27 cellular contexts compared by ENCODE assay signal in genomic region chrX:123695242-123695641, GRCh38. TPM values are rescaled to one million over a fixed set of nuclear protein-coding genes. Genes with fewer than 3 reads are reported as not detected.
DNase-seq lines count a peak whose midpoint lies in the region; ATAC-seq, FAIRE-seq and TF ChIP-seq lines count a peak whose summit lies in the region.
"Had no signal": no experiment of that assay in that cellular context is flagged by ENCODE, and none has a peak within 500 bp of the region (broad histone marks: within the 10 kb centered on the region; RNA-seq: fewer than 3 reads in every experiment).

No MANE protein-coding gene starts in this region.

- H3K36me3 ChIP-seq in PC-3 (ENCODE audit: low read depth, low read length) (peaks cover 9% of the 10 kb centered on the region; the same call in 1 of the 2 replicates), pancreas (no peaks in the 10 kb centered on the region), left lung (no peaks in the 10 kb centered on the region)
- H3K36me3 ChIP-seq: BE2C had no signal

- TF ChIP-seq EP300 in A549 (IDR thresholded peaks at IDR 0.05) = no peak

- H3K4me1 ChIP-seq in A549 = peaks cover 3% of the 10 kb centered on the region; the same call in 1 of the 3 replicates
- H3K4me1 ChIP-seq in PC-3 (ENCODE audit: insufficient read depth, low read length) = peaks cover 25% of the 10 kb centered on the region
- no peaks in the 10 kb centered on the region for H3K4me1 ChIP-seq in pancreas
- no peaks in the 10 kb centered on the region for H3K4me1 ChIP-seq in left lung
- H3K4me1 ChIP-seq: BE2C; BLaER1 treated with 17β-estradiol and CSF1 and Interleukin-3, amounts not matched to agents 10 nM and 100 nM had no signal

- H2AFZ ChIP-seq in PC-3 (ENCODE audit: low read length) = no peak overlapping the region
- H2AFZ ChIP-seq: GM23338 had no signal

- TF ChIP-seq RAD21 in A549 (conservative IDR thresholded peaks at IDR 0.05 in 1 of 2, IDR thresholded peaks at IDR 0.05 in 1 of 2) = no peak

- POLR2A ChIA-PET in A549 (lab: Yijun Ruan, JAX) = interaction anchor here (0.6 kb wide), 1 partner anchor 164 kb away, joined by 3 read pairs; the partner anchor contains the start of gene XIAP
- POLR2A ChIA-PET in PC-3 (lab: Charles Lee; ENCODE audit: unreplicated experiment) = no interaction called here

- H4K20me1 ChIP-seq in PC-3 (ENCODE audit: low read length) = 0 out of 2 replicates have a peak, but pooled peaks cover 11% of the 10 kb centered on the region

- H3K4me2 ChIP-seq in A549 = no peak overlapping the region
- H3K4me2 ChIP-seq in PC-3 (ENCODE audit: low read length) = no peak overlapping the region
- H3K4me2 ChIP-seq: BLaER1 treated with 17β-estradiol and CSF1 and Interleukin-3, amounts not matched to agents 10 nM and 100 nM; GM23338 had no signal

- TF ChIP-seq CTCF in A549 (IDR thresholded peaks at IDR 0.05) (no peak), PC-3 (conservative IDR thresholded peaks at IDR 0.05; ENCODE audit: low read depth, low read length) (no peak), pancreas (IDR thresholded peaks at IDR 0.05) (no peak), left lung (IDR thresholded peaks at IDR 0.05) (no peak), omental fat pad (IDR thresholded peaks at IDR 0.05) (no peak)

- H3K9me2 ChIP-seq in PC-3 (replicated peaks; ENCODE audit: low read length) = no peaks in the 10 kb centered on the region

- no peak for TF ChIP-seq POLR2A in A549 (IDR thresholded peaks at IDR 0.05; ENCODE audit: low read length)

- H3K27me3 ChIP-seq in PC-3 (ENCODE audit: low read length) = no peaks in the 10 kb centered on the region
- H3K27me3 ChIP-seq in pancreas = no peaks in the 10 kb centered on the region
- H3K27me3 ChIP-seq in left lung = no peaks in the 10 kb centered on the region
- H3K27me3 ChIP-seq: BE2C had no signal

- DNase-seq in A549 (ENCODE audit: low read depth in 1 of 2, low spot score in 1 of 2) = no peak
- no peak for DNase-seq in PC-3
- DNase-seq in pancreas = no peak
- no peak for DNase-seq in left lung
- DNase-seq in omental fat pad (ENCODE audit: low spot score) = no peak
- DNase-seq in SW480 (ENCODE audit: low spot score) = no peak
- DNase-seq: ACHN; AML-193; BE2C; CD4-positive, alpha-beta T cell; CD8-positive, alpha-beta memory T cell; DMS 273 treated with DMSO at 0.1 percent for 48 hours; DMS79; EL; GF-D8; H9; HFFc6 had no signal

- no peak overlapping the region for H3K9ac ChIP-seq in PC-3 (ENCODE audit: low read length)
- H3K9ac ChIP-seq: BLaER1 treated with 17β-estradiol and CSF1 and Interleukin-3, amounts not matched to agents 10 nM and 100 nM had no signal

- FAIRE-seq in A549 (lab: Jason Lieb, UNC) (peak; percentile 13), islet of Langerhans (lab: Jason Lieb, UNC) (peak; percentile 62), pancreas (lab: Jason Lieb, UNC) (peak; percentile 90)
- FAIRE-seq: A204.1, D721Med, GM12891, GM18507 had no signal

- CTCF ChIA-PET in A549 (lab: Yijun Ruan, JAX) = no interaction called here
- CTCF ChIA-PET in PC-3 (lab: Charles Lee) = no interaction called here

- H3K27ac ChIP-seq in A549 (no peak overlapping the region), PC-3 (ENCODE audit: low read length) (peak overlapping the region; percentile 51; the same call in 1 of the 2 replicates), pancreas (no peak overlapping the region), left lung (no peak overlapping the region)
- H3K27ac ChIP-seq: 22Rv1; BLaER1 treated with 17β-estradiol and CSF1 and Interleukin-3, amounts not matched to agents 10 nM and 100 nM had no signal

- H3K79me2 ChIP-seq in PC-3 (ENCODE audit: low read length) = peaks cover 5% of the 10 kb centered on the region; the same call in 1 of the 2 replicates

- no peak for ATAC-seq in A549
- ATAC-seq in PC-3 = peak; percentile 51
- ATAC-seq in pancreas = no peak
- no peak for ATAC-seq in left lung
- ATAC-seq in HG03280 (IDR thresholded peaks at IDR 0.05; ENCODE audit: unreplicated experiment) = no peak
- ATAC-seq in omental fat pad (ENCODE audit: low FRiP score) = no peak
- ATAC-seq: GM23338, HCT116 had no signal

- H3K9me3 ChIP-seq in A549 (no peaks in the 10 kb centered on the region), PC-3 (ENCODE audit: low read length) (no peaks in the 10 kb centered on the region), pancreas (no peaks in the 10 kb centered on the region), left lung (no peaks in the 10 kb centered on the region)
- H3K9me3 ChIP-seq: BE2C; BLaER1 treated with 17β-estradiol and CSF1 and Interleukin-3, amounts not matched to agents 10 nM and 100 nM had no signal

- H3F3A ChIP-seq in PC-3 (ENCODE audit: low read length, unreplicated experiment) = no peaks in the 10 kb centered on the region

- intact Hi-C loops in PC-3 (cut with micrococcal nuclease) (loop anchor here (5.0 kb wide), 1 partner anchor 37 kb away; the partner anchor contains the start of gene THOC2), pancreas (cut with DNase I) (no loop called here), left lung (cut with DNase I) (no loop called here)

- BruUV-seq in PC-3 (replicated peaks; lab: Mats Ljungman, UMichigan) = no TSS peak

- no peak overlapping the region for H3K4me3 ChIP-seq in A549
- H3K4me3 ChIP-seq in PC-3 (ENCODE audit: low read length) = no peak overlapping the region
- no peak overlapping the region for H3K4me3 ChIP-seq in pancreas
- no peak overlapping the region for H3K4me3 ChIP-seq in left lung
- H3K4me3 ChIP-seq: BLaER1 treated with 17β-estradiol and CSF1 and Interleukin-3, amounts not matched to agents 10 nM and 100 nM; GM23338 had no signal

TF ChIP-seq in A549, 52 proteins besides CTCF, POLR2A, EP300 and RAD21:
- TF ChIP-seq SMC3 (IDR thresholded peaks at IDR 0.05) (no peak), HES2 (IDR thresholded peaks at IDR 0.05) (no peak), EHMT2 (IDR thresholded peaks at IDR 0.05; ENCODE audit: low read depth) (no peak), CHD4 (IDR thresholded peaks at IDR 0.05; ENCODE audit: borderline replicate concordance) (no peak), BHLHE40 (IDR thresholded peaks at IDR 0.05; ENCODE audit: low read depth, low read length) (no peak), KDM5A (IDR thresholded peaks at IDR 0.05) (no peak), FOSB (CRISPR knock-in tag; IDR thresholded peaks at IDR 0.05) (no peak)

RNA-seq across cellular contexts. Expression of gene THOC2, which starts 37.6 kb away (rescaled TPM):
- polyA plus RNA-seq in A549 (2011; rRNA removed) (119 and 155 TPM in 2 replicates), A549 (2017; fragmentation: RNase III; extraction: RNeasy Plus Mini Kit Qiagen cat#74134 plus additional on column Dnase treatment) (54.4 to 62.0 TPM (median 61.8 TPM) in 3 replicates), pancreas (10 to 100 TPM; 21.9 to 52.6 TPM)
- 21.8 and 23.0 TPM in 2 replicates for polyA plus RNA-seq in A549 (2012; cell fraction: cytosol; rRNA removed)
- 26.2 and 46.4 TPM in 2 replicates for polyA plus RNA-seq in A549 (2012; cell fraction: nucleus; rRNA removed)
- 42.6 and 47.7 TPM in 2 replicates for polyA minus RNA-seq in A549 (2011; rRNA and poly(A)+ RNA removed)
- total RNA-seq in PC-3 (2014; rRNA removed) (69.1 and 78.0 TPM in 2 replicates), pancreas (10 to 100 TPM; 18.9 to 39.5 (median 25.3) TPM), left lung (10 to 100 TPM; 78.2 to 87.7 TPM), omental fat pad (100 to 1,000 TPM in 1 of 4 donors, 10 to 100 TPM in 3; 64.0 to 111 (median 77.7) TPM)
